25 cellular contexts compared by ENCODE assay signal in the genomic region with DNA sequence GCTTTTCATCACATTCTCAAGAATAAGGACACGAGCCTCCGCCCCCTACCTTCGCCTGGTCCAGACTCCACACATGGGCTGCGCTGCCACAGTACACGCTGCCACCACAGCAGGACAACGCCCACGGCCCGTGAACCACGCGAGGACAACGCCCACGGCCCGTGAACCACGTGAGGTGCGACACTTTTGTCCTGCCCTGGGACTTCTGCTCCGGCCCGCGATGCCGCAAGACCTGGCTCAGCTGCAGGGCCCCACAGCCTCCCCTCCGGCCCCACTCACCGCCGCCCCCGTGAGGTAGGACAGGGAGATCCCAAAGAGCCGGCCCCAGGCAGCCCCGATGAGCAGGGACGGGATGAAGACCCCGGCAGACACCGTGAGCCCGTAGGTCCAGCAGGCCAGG. TPM values are rescaled to one million over a fixed set of nuclear protein-coding genes. Genes with fewer than 3 reads are reported as not detected.
DNase-seq lines count a peak whose midpoint lies in the region; ATAC-seq and TF ChIP-seq lines count a peak whose summit lies in the region.
"Had no signal": no experiment of that assay in that cellular context is flagged by ENCODE, and none has a peak within 500 bp of the region (broad histone marks: within the 10 kb centered on the region; RNA-seq: fewer than 3 reads in every experiment).

No MANE protein-coding gene starts in this region.

- H3K27me3 ChIP-seq in GM06990 (replicated peaks; ENCODE audit: control insufficient read depth, insufficient read depth, low read length) (no peaks in the 10 kb centered on the region), foreskin keratinocyte (no peaks in the 10 kb centered on the region)
- H3K27me3 ChIP-seq: neural progenitor cell, upper lobe of left lung had no signal

- H3K9me3 ChIP-seq in mucosa of descending colon = no peaks in the 10 kb centered on the region
- H3K9me3 ChIP-seq: left ventricle myocardium inferior, psoas muscle, upper lobe of left lung had no signal

- peak; percentile 11 for TF ChIP-seq CTCF in GM06990 (IDR thresholded peaks at IDR 0.05; ENCODE audit: insufficient read depth, low read length, poor library complexity, severe bottlenecking)
- peak; percentile 5 for TF ChIP-seq CTCF in NB4 (IDR thresholded peaks at IDR 0.05; ENCODE audit: low read depth, low read length)
- TF ChIP-seq CTCF in foreskin keratinocyte (conservative IDR thresholded peaks at IDR 0.05) = peak; percentile 25
- TF ChIP-seq CTCF in mucosa of descending colon (IDR thresholded peaks at IDR 0.05) = no peak

- intact Hi-C loops in mucosa of descending colon (cut with DNase I, micrococcal nuclease) = no loop called here

- no peak overlapping the region for H3K4me3 ChIP-seq in GM06990 (replicated peaks; ENCODE audit: low read depth, low read length)
- no peak overlapping the region for H3K4me3 ChIP-seq in NB4 (ENCODE audit: low read depth, low read length)
- no peak overlapping the region for H3K4me3 ChIP-seq in mucosa of descending colon
- H3K4me3 ChIP-seq: GM23248, left ventricle myocardium inferior, neural progenitor cell, psoas muscle, upper lobe of left lung had no signal

- ATAC-seq in foreskin keratinocyte (no peak), HG02610 (IDR thresholded peaks at IDR 0.05; ENCODE audit: unreplicated experiment) (no peak), GM21737 (IDR thresholded peaks at IDR 0.05; ENCODE audit: unreplicated experiment) (no peak), mucosa of descending colon (no peak)
- ATAC-seq: activated CD8-positive, alpha-beta T cell treated with anti-CD3 and anti-CD28 coated beads for 36 hours; psoas muscle had no signal

- no peak for TF ChIP-seq POLR2A in NB4 (IDR thresholded peaks at IDR 0.05; ENCODE audit: extremely low read depth, insufficient read length)

- H3K36me3 ChIP-seq in GM06990 (ENCODE audit: control insufficient read depth, insufficient read depth, low read length) = peaks cover 19% of the 10 kb centered on the region
- H3K36me3 ChIP-seq in mucosa of descending colon (ENCODE audit: low read depth) = peaks cover 5% of the 10 kb centered on the region
- H3K36me3 ChIP-seq: neural progenitor cell had no signal

- DNase-seq in GM06990 (ENCODE audit: extremely low read depth, insufficient read length) (no peak), NB4 (ENCODE audit: low read depth) (peak; percentile 35), foreskin keratinocyte (no peak), mucosa of descending colon (no peak)
- DNase-seq: activated CD8-positive, alpha-beta T cell treated with anti-CD3 and anti-CD28 coated beads for 36 hours; activated T-cell treated with anti-CD3 and anti-CD28 coated beads, Interleukin-2, amount 50 U/mL, for 24 hours; AML-193; GM23248; head of caudate nucleus; left ventricle myocardium inferior; NCI-H1436 treated with DMSO at 0.1 percent for 48 hours; OCI-M1; psoas muscle; SHP77 treated with DMSO at 0.1 percent for 48 hours; small intestine; stimulated activated CD4-positive, alpha-beta T cell treated with anti-CD3 and anti-CD28 coated beads, Interleukin-4, amount 100 ng/mL, for 24 hours; T-helper 1 cell had no signal

- no peaks in the 10 kb centered on the region for H3K4me1 ChIP-seq in foreskin keratinocyte
- H3K4me1 ChIP-seq in mucosa of descending colon (ENCODE audit: low read depth) = no peaks in the 10 kb centered on the region
- H3K4me1 ChIP-seq: left ventricle myocardium inferior, neural progenitor cell, psoas muscle, upper lobe of left lung had no signal

- no peak overlapping the region for H3K27ac ChIP-seq in foreskin keratinocyte
- H3K27ac ChIP-seq: GM23248, left ventricle myocardium inferior, neural progenitor cell, psoas muscle, upper lobe of left lung, VCaP had no signal

RNA-seq across cellular contexts. Expression of gene CCDC154, which starts 5.9 kb away (rescaled TPM):
- 0.07 and 0.14 TPM in 2 replicates for total RNA-seq in foreskin keratinocyte
- polyA plus RNA-seq in foreskin keratinocyte = 0.22 and 0.28 TPM in 2 replicates
- 1 to 10 TPM in 2 of 3 donors, under 1 TPM in 1; 0.43 to 2.4 (median 1.1) TPM for total RNA-seq in mucosa of descending colon
- total RNA-seq: GM23248, M059J had no signal
- polyA plus RNA-seq: immature natural killer cell had no signal

RNA-seq across cellular contexts. Expression of gene PERCC1, which starts 19.3 kb away (rescaled TPM):
- not detected in 2 replicates for total RNA-seq in foreskin keratinocyte
- polyA plus RNA-seq in foreskin keratinocyte = not detected in 2 replicates
- under 1 TPM in 1 of 3 donors, not detected in 2; 0.34 TPM for total RNA-seq in mucosa of descending colon
- total RNA-seq: G401, GM23248, left ventricle myocardium inferior, M059J, psoas muscle had no signal
- polyA plus RNA-seq: GM23248, immature natural killer cell had no signal

RNA-seq across cellular contexts. Expression of gene CLCN7, which starts 24.6 kb away (rescaled TPM):
- 32.2 and 37.7 TPM in 2 replicates for total RNA-seq in foreskin keratinocyte
- 25.2 and 28.2 TPM in 2 replicates for polyA plus RNA-seq in foreskin keratinocyte
- total RNA-seq in mucosa of descending colon = 10 to 100 TPM; 59.3 to 98.1 (median 59.8) TPM

RNA-seq across cellular contexts. Expression of gene UQCC4, which starts 29.7 kb away (rescaled TPM):
- total RNA-seq in foreskin keratinocyte (20.9 and 22.9 TPM in 2 replicates), mucosa of descending colon (10 to 100 TPM; 10.3 to 14.4 (median 11.0) TPM)
- polyA plus RNA-seq in foreskin keratinocyte = 26.1 and 32.5 TPM in 2 replicates

RNA-seq across cellular contexts. Expression of gene UNKL, which starts 35.7 kb away (rescaled TPM):
- total RNA-seq in foreskin keratinocyte (3.6 and 4.3 TPM in 2 replicates), mucosa of descending colon (10 to 100 TPM; 16.2 to 36.5 (median 28.2) TPM)
- polyA plus RNA-seq in foreskin keratinocyte = 2.0 and 2.1 TPM in 2 replicates
